In genomic region chr19:1651548-1652394, GRCh38 we compare ENCODE assay signal across 8 cellular contexts. TPM values are rescaled to one million over a fixed set of nuclear protein-coding genes. Genes with fewer than 3 reads are reported as not detected.
A peak's percentile ranks its signal among the peaks of the same experiment; 100 is the strongest.
DNase-seq lines count a peak whose midpoint lies in the region; ATAC-seq and TF ChIP-seq lines count a peak whose summit lies in the region.

No MANE protein-coding gene starts in this region.

- peak overlapping the region; percentile 79 for H2AFZ ChIP-seq in IMR-90 (replicated peaks; ENCODE audit: low read length, poor library complexity)

- H3K9ac ChIP-seq in IMR-90 (ENCODE audit: low read depth, low read length), result peak overlapping the region; percentile 72

- ATAC-seq in IMR-90 (ENCODE audit: low read depth), result peak; percentile 1; the same call in 1 of the 2 replicates
- no peak for ATAC-seq in upper lobe of right lung

- CTCF ChIA-PET in Caco-2 (lab: Charles Lee) (interaction anchor here (1.0 kb wide), 1 partner anchor 123 kb away, joined by 3 read pairs; no protein-coding TSS in a partner anchor), IMR-90 (lab: Yijun Ruan, JAX) (no interaction called here)
- CTCF ChIA-PET in activated CD4-positive, alpha-beta memory T cell treated with anti-CD3 and anti-CD28 coated beads, Interleukin-2, amount 10 ng/mL, durations not matched to agents 7 days and 5 days (lab: Charles Lee), result interaction anchor here (1.1 to 1.4 kb wide), 2 partner anchors 21 to 46 kb away, joined by 4 read pairs; no protein-coding TSS in a partner anchor

- intact Hi-C loops in Caco-2 (cut with micrococcal nuclease; ENCODE audit: unreplicated experiment) (loop anchor here (1.0 kb wide), 1 partner anchor 46 kb away; the partner anchor contains the start of gene UQCR11), IMR-90 (cut with micrococcal nuclease) (loop anchor here (1.0 to 2.0 kb wide), 2 partner anchors 45 to 85 kb away; no protein-coding TSS in a partner anchor), upper lobe of right lung (cut with DNase I) (no loop called here)

- no peak for TF ChIP-seq POLR2A in IMR-90 (IDR thresholded peaks at IDR 0.05; ENCODE audit: low read depth, low read length)

- DNase-seq in Caco-2 (peak; percentile 32 to 46), IMR-90 (peak; percentile 23), endothelial cell (ENCODE audit: low spot score) (peak; percentile 33), myocyte (ENCODE audit: low read depth) (peak; percentile 56), upper lobe of right lung (peak; percentile 78), cerebellar cortex (ENCODE audit: low spot score) (no peak), ureter (ENCODE audit: low spot score) (no peak)
- peak; percentile 44 for DNase-seq in activated CD4-positive, alpha-beta memory T cell treated with anti-CD3 and anti-CD28 coated beads, Interleukin-2, amount 10 ng/mL, durations not matched to agents 7 days and 5 days

- peak overlapping the region; percentile 76; the same call in 1 of the 2 replicates for H2AK5ac ChIP-seq in IMR-90 (ENCODE audit: low read depth, low read length)

- WGBS in IMR-90 (ENCODE audit: extremely low coverage in 2 of 2, insufficient read length in 1 of 2), 2 experiments, result 0% methylated on average over 20 of the region's 118 CpGs; no CpG with 5 or more reads in 1 of the 2 experiments

- no peaks in the 10 kb centered on the region for H3K4me1 ChIP-seq in Caco-2
- H3K4me1 ChIP-seq in IMR-90 (ENCODE audit: control insufficient read depth, insufficient read depth, low read length), result peaks cover 3% of the 10 kb centered on the region; the same call in 1 of the 2 replicates
- peaks cover 5% of the 10 kb centered on the region for H3K4me1 ChIP-seq in upper lobe of right lung

- H3K4me3 Mint-ChIP-seq in Caco-2 (ENCODE audit: unreplicated experiment) (peak overlapping the region; percentile 76), endothelial cell (ENCODE audit: unreplicated experiment) (peak overlapping the region; percentile 98)
- H3K4me3 Mint-ChIP-seq in activated CD4-positive, alpha-beta memory T cell treated with anti-CD3 and anti-CD28 coated beads, Interleukin-2, amount 10 ng/mL, durations not matched to agents 7 days and 5 days, result peak overlapping the region; percentile 81

- peak overlapping the region; percentile 94 for H3K23ac ChIP-seq in IMR-90 (ENCODE audit: low read depth, low read length)

- H3K4me3 ChIP-seq in Caco-2 (ENCODE audit: low read depth, low read length) (peak overlapping the region; percentile 66), IMR-90 (ENCODE audit: insufficient read depth, low read depth, low read length) (peak overlapping the region; percentile 61), upper lobe of right lung (peak overlapping the region; percentile 77)

- no peak overlapping the region for H2BK15ac ChIP-seq in IMR-90 (ENCODE audit: low read depth, low read length)

- H2BK20ac ChIP-seq in IMR-90 (ENCODE audit: low read depth, low read length), result no peak overlapping the region

- no peak for TF ChIP-seq CTCF in Caco-2 (IDR thresholded peaks at IDR 0.05; ENCODE audit: insufficient read depth in 1 of 2, low read depth in 1 of 2, low read length in 1 of 2, severe bottlenecking in 1 of 2, unreplicated experiment in 1 of 2)
- no peak for TF ChIP-seq CTCF in IMR-90 (conservative IDR thresholded peaks at IDR 0.05; ENCODE audit: low read depth, low read length)
- TF ChIP-seq CTCF in endothelial cell (IDR thresholded peaks at IDR 0.05; ENCODE audit: unreplicated experiment), result no peak
- no peak for TF ChIP-seq CTCF in upper lobe of right lung (IDR thresholded peaks at IDR 0.05)

- peak overlapping the region; percentile 73 for H3K4ac ChIP-seq in IMR-90 (ENCODE audit: low read depth, low read length)

- no peak overlapping the region for H4K5ac ChIP-seq in IMR-90 (ENCODE audit: low read depth, low read length)

- peak overlapping the region; percentile 91 for H3K4me2 ChIP-seq in IMR-90 (ENCODE audit: low read depth, low read length)

- in situ Hi-C loops in IMR-90 (cut with MboI; ENCODE audit: low sequenced_read_pairs), result no loop called here

- H3K27me3 Mint-ChIP-seq in Caco-2 (ENCODE audit: insufficient read depth, unreplicated experiment) (no peaks in the 10 kb centered on the region), endothelial cell (ENCODE audit: unreplicated experiment) (peaks cover 3% of the 10 kb centered on the region)
- H3K27me3 Mint-ChIP-seq in activated CD4-positive, alpha-beta memory T cell treated with anti-CD3 and anti-CD28 coated beads, Interleukin-2, amount 10 ng/mL, durations not matched to agents 7 days and 5 days, result no peaks in the 10 kb centered on the region

- H2BK120ac ChIP-seq in IMR-90 (ENCODE audit: low read depth, low read length), result no peak overlapping the region

- H3K79me1 ChIP-seq in IMR-90 (ENCODE audit: low read depth in 1 of 2, low read length in 2 of 2), result peaks cover 20 to 43% of the 10 kb centered on the region in 2 experiments

- no peaks in the 10 kb centered on the region for H3K9me3 Mint-ChIP-seq in Caco-2 (ENCODE audit: unreplicated experiment)
- H3K9me3 Mint-ChIP-seq in activated CD4-positive, alpha-beta memory T cell treated with anti-CD3 and anti-CD28 coated beads, Interleukin-2, amount 10 ng/mL, durations not matched to agents 7 days and 5 days, result no peaks in the 10 kb centered on the region
- no peaks in the 10 kb centered on the region for H3K9me3 Mint-ChIP-seq in endothelial cell (ENCODE audit: unreplicated experiment)

- POLR2A ChIA-PET in Caco-2 (lab: Charles Lee) (no interaction called here), IMR-90 (lab: Charles Lee; ENCODE audit: unreplicated experiment) (interaction anchor here (0.5 kb wide), 1 partner anchor 12 kb away, joined by 17 read pairs; no protein-coding TSS in a partner anchor)
- POLR2A ChIA-PET in activated CD4-positive, alpha-beta memory T cell treated with anti-CD3 and anti-CD28 coated beads, Interleukin-2, amount 10 ng/mL, durations not matched to agents 7 days and 5 days (lab: Charles Lee), result interaction anchor here (1.0 to 3.7 kb wide), 7 partner anchors 9 to 382 kb away, joined by 3 to 39 read pairs (median 4); partner anchors contain the start of genes CIRBP, MBD3 and UQCR11

- H3K36me3 ChIP-seq in Caco-2 (ENCODE audit: control insufficient read depth, insufficient read depth, low read length) (peaks cover 3% of the 10 kb centered on the region; the same call in 1 of the 2 replicates), IMR-90 (ENCODE audit: control insufficient read depth, insufficient read depth, low read length) (peaks cover 20% of the 10 kb centered on the region; the same call in 1 of the 2 replicates), upper lobe of right lung (no peaks in the 10 kb centered on the region)

- peak overlapping the region; percentile 65 for H3K27ac ChIP-seq in IMR-90 (ENCODE audit: insufficient read depth, low read length)
- peak overlapping the region; percentile 58 for H3K27ac ChIP-seq in upper lobe of right lung

- TF ChIP-seq RAD21 in IMR-90 (IDR thresholded peaks at IDR 0.05; ENCODE audit: low read length), result no peak

- H4K8ac ChIP-seq in IMR-90 (ENCODE audit: low read depth in 2 of 2, low read length in 2 of 2), result peak overlapping the region in 1 of 2 experiments; percentile 77; a peak in 1 of 4 replicates

- H2BK5ac ChIP-seq in IMR-90 (ENCODE audit: low read depth, low read length, poor library complexity, severe bottlenecking), result peak overlapping the region; percentile 37

- no peaks in the 10 kb centered on the region for H3K9me1 ChIP-seq in IMR-90 (ENCODE audit: insufficient read depth, low read length)

- no peaks in the 10 kb centered on the region for H3K4me1 Mint-ChIP-seq in Caco-2 (ENCODE audit: low read depth, unreplicated experiment)
- H3K4me1 Mint-ChIP-seq in activated CD4-positive, alpha-beta memory T cell treated with anti-CD3 and anti-CD28 coated beads, Interleukin-2, amount 10 ng/mL, durations not matched to agents 7 days and 5 days, result peaks cover 23% of the 10 kb centered on the region
- peaks cover 7% of the 10 kb centered on the region for H3K4me1 Mint-ChIP-seq in endothelial cell (ENCODE audit: unreplicated experiment)

- peak overlapping the region; percentile 100 for H2AK9ac ChIP-seq in IMR-90 (replicated peaks; ENCODE audit: low read depth, low read length, poor library complexity)

- H3K9me3 ChIP-seq in Caco-2, result no peaks in the 10 kb centered on the region
- H3K9me3 ChIP-seq in IMR-90 (ENCODE audit: control insufficient read depth, insufficient read depth, low read length), result no peaks in the 10 kb centered on the region
- no peaks in the 10 kb centered on the region for H3K9me3 ChIP-seq in upper lobe of right lung

- dilution Hi-C loops in IMR-90 (cut with HindIII; ENCODE audit: low sequenced_read_pairs, unreplicated experiment), result no loop called here

- H3K14ac ChIP-seq in IMR-90 (replicated peaks; ENCODE audit: low read depth, low read length), result peak overlapping the region; percentile 94

- peak overlapping the region; percentile 67 for H3K27ac Mint-ChIP-seq in Caco-2 (ENCODE audit: unreplicated experiment)
- H3K27ac Mint-ChIP-seq in activated CD4-positive, alpha-beta memory T cell treated with anti-CD3 and anti-CD28 coated beads, Interleukin-2, amount 10 ng/mL, durations not matched to agents 7 days and 5 days, result peak overlapping the region; percentile 80
- H3K27ac Mint-ChIP-seq in endothelial cell (ENCODE audit: unreplicated experiment), result peak overlapping the region; percentile 90

- no TSS peak for BruUV-seq in Caco-2 (replicated peaks; lab: Mats Ljungman, UMichigan)
- no TSS peak for BruUV-seq in IMR-90 (replicated peaks; lab: Mats Ljungman, UMichigan)

- H3K27me3 ChIP-seq in Caco-2 (replicated peaks; ENCODE audit: control insufficient read depth, insufficient read depth, low read length) (no peaks in the 10 kb centered on the region), IMR-90 (ENCODE audit: control insufficient read depth, insufficient read depth, low read length) (no peaks in the 10 kb centered on the region), upper lobe of right lung (no peaks in the 10 kb centered on the region)

- H4K20me1 ChIP-seq in IMR-90 (ENCODE audit: insufficient read depth, low read length), result peaks cover 37% of the 10 kb centered on the region

- H4K91ac ChIP-seq in IMR-90 (ENCODE audit: insufficient read depth, low read depth, low read length), result no peak overlapping the region

- H3K56ac ChIP-seq in IMR-90 (ENCODE audit: extremely low read depth, insufficient read depth, low read length), result no peak overlapping the region

- H3K36me3 Mint-ChIP-seq in Caco-2 (ENCODE audit: insufficient read depth, unreplicated experiment), result peaks cover 27% of the 10 kb centered on the region
- no peaks in the 10 kb centered on the region for H3K36me3 Mint-ChIP-seq in activated CD4-positive, alpha-beta memory T cell treated with anti-CD3 and anti-CD28 coated beads, Interleukin-2, amount 10 ng/mL, durations not matched to agents 7 days and 5 days (ENCODE audit: low read depth)
- peaks cover 16% of the 10 kb centered on the region for H3K36me3 Mint-ChIP-seq in endothelial cell (ENCODE audit: low read depth, unreplicated experiment)

- no peak overlapping the region for H3K18ac ChIP-seq in IMR-90 (ENCODE audit: low read depth, low read length)

RNA-seq across cellular contexts. Expression of gene TCF3, which starts 0.6 kb away (rescaled TPM):
- total RNA-seq in Caco-2 (2022) (147 and 162 TPM in 2 replicates), IMR-90 (2012; rRNA removed) (29.9 and 37.5 TPM in 2 replicates), endothelial cell (ENCODE audit: unreplicated experiment) (255 TPM), myocyte (124 and 141 TPM in 2 replicates), upper lobe of right lung (43.2 TPM), ureter (56.2 TPM)
- polyA plus RNA-seq in IMR-90 (2012; rRNA removed), result 127 and 144 TPM in 2 replicates
- polyA plus RNA-seq in IMR-90 (2012; cell fraction: cytosol; rRNA removed), result 84.8 and 172 TPM in 2 replicates
- 238 and 454 TPM in 2 replicates for polyA plus RNA-seq in IMR-90 (2012; cell fraction: nucleus; rRNA removed; ENCODE audit: low replicate concordance)
- total RNA-seq in activated CD4-positive, alpha-beta memory T cell treated with anti-CD3 and anti-CD28 coated beads, Interleukin-2, amount 10 ng/mL, durations not matched to agents 7 days and 5 days, result 10 to 100 TPM; 67.3 to 71.2 TPM
- polyA plus RNA-seq in myocyte (2012), result 93.8 TPM

RNA-seq across cellular contexts. Expression of gene UQCR11, which starts 46.5 kb away (rescaled TPM):
- total RNA-seq in Caco-2 (2022) (222 and 238 TPM in 2 replicates), IMR-90 (2012; rRNA removed) (22.8 and 29.2 TPM in 2 replicates), endothelial cell (ENCODE audit: unreplicated experiment) (182 TPM), myocyte (70.9 and 73.3 TPM in 2 replicates), upper lobe of right lung (167 TPM), ureter (197 TPM)
- 177 and 248 TPM in 2 replicates for polyA plus RNA-seq in IMR-90 (2012; rRNA removed)
- 116 and 122 TPM in 2 replicates for polyA plus RNA-seq in IMR-90 (2012; cell fraction: cytosol; rRNA removed)
- polyA plus RNA-seq in IMR-90 (2012; cell fraction: nucleus; rRNA removed; ENCODE audit: low replicate concordance), result 35.8 and 42.4 TPM in 2 replicates
- total RNA-seq in activated CD4-positive, alpha-beta memory T cell treated with anti-CD3 and anti-CD28 coated beads, Interleukin-2, amount 10 ng/mL, durations not matched to agents 7 days and 5 days, result 100 to 1,000 TPM; 177 to 191 TPM
- polyA plus RNA-seq in myocyte (2012), result 492 TPM

RNA-seq across cellular contexts. Expression of gene MBD3, which starts 59.1 kb away (rescaled TPM):
- total RNA-seq in Caco-2 (2022) (89.3 and 95.3 TPM in 2 replicates), IMR-90 (2012; rRNA removed) (42.5 and 47.5 TPM in 2 replicates), endothelial cell (ENCODE audit: unreplicated experiment) (81.4 TPM), myocyte (186 and 193 TPM in 2 replicates), upper lobe of right lung (78.7 TPM), ureter (60.7 TPM)
- polyA plus RNA-seq in IMR-90 (2012; rRNA removed), result 66.3 and 79.9 TPM in 2 replicates
- 48.0 and 72.2 TPM in 2 replicates for polyA plus RNA-seq in IMR-90 (2012; cell fraction: cytosol; rRNA removed)
- polyA plus RNA-seq in IMR-90 (2012; cell fraction: nucleus; rRNA removed; ENCODE audit: low replicate concordance), result 121 and 247 TPM in 2 replicates
- total RNA-seq in activated CD4-positive, alpha-beta memory T cell treated with anti-CD3 and anti-CD28 coated beads, Interleukin-2, amount 10 ng/mL, durations not matched to agents 7 days and 5 days, result 10 to 100 TPM; 63.6 to 66.8 TPM
- 78.8 TPM for polyA plus RNA-seq in myocyte (2012)

Comparison
In these comparisons a context has a peak if more than half of its experiments do, and no peak if none do; other contexts are left out.
1. DNase-seq: peak in Caco-2 (2 of 2), IMR-90 (single experiment), activated CD4-positive, alpha-beta memory T cell treated with anti-CD3 and anti-CD28 coated beads, Interleukin-2, amount 10 ng/mL, durations not matched to agents 7 days and 5 days (single experiment), endothelial cell (single experiment), myocyte (single experiment) and upper lobe of right lung (single experiment); none in cerebellar cortex (single experiment) and ureter (single experiment).
2. Peak in every context shown above with its lines, with median percentiles within 50 percentile points of each other: H3K4me3 ChIP-seq, H3K27ac Mint-ChIP-seq and H3K4me3 Mint-ChIP-seq.